Comparison of ENCODE assay signal across 9 cellular contexts in the genomic region with DNA sequence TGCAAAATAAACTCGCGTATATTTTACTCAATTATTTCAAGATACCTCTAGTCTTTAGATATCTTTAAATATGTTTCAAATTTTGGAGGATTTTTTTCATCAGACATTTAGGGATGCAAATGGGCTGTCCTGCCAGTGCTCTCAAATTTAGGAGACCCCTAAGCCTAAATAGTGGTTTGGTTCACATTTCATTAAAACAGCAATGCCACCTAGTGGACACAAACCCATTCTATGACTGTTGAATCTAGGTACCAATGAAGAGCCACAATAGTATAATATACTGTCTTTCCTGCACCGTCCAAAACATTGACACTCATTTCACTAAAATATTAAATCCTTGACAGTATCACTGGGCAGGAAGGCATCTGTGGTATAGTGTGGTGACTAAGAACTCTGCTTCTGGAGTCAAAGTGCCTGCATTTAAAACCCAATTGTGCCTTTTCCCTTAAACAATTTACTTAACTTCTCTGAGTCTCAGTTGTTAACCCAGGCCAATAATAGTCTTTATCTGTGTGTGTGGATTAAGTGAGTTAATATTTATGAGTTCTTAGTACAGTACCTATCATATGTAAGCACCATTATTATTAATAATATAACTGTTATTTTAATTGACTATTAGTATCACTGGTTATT.
DNase-seq lines count a peak whose midpoint lies in the region; ATAC-seq and TF ChIP-seq lines count a peak whose summit lies in the region.
"Had no signal": no experiment of that assay in that cellular context is flagged by ENCODE, and none has a peak within 500 bp of the region (broad histone marks: within the 10 kb centered on the region; RNA-seq: fewer than 3 reads in every experiment).

No MANE protein-coding gene starts in this region.

- H3K27me3 ChIP-seq in GM06990 (replicated peaks; ENCODE audit: control insufficient read depth, insufficient read depth, low read length) (no peaks in the 10 kb centered on the region), iPS DF 6.9 (ENCODE audit: control insufficient read depth, insufficient read depth, low read length) (no peaks in the 10 kb centered on the region)
- H3K27me3 ChIP-seq: neutrophil had no signal

- H3K36me3 ChIP-seq in GM06990 (ENCODE audit: control insufficient read depth, insufficient read depth, low read length) (no peaks in the 10 kb centered on the region), HEK293 (ENCODE audit: control insufficient read depth in 2 of 2, insufficient read depth in 1 of 2, low read length in 2 of 2) (no peaks in the 10 kb centered on the region), iPS DF 6.9 (ENCODE audit: control insufficient read depth, insufficient read depth, low read length) (no peaks in the 10 kb centered on the region)
- H3K36me3 ChIP-seq: neutrophil had no signal

- CTCF ChIA-PET in HEK293 (lab: Yijun Ruan, JAX), result interaction anchor here (0.7 kb wide), 1 partner anchor 1067 kb away, joined by 4 read pairs; no protein-coding TSS in a partner anchor

- H3K27ac ChIP-seq in HEK293 (ENCODE audit: extremely low read depth, low read depth, low read length) (no peak overlapping the region), iPS DF 6.9 (ENCODE audit: low read length) (no peak overlapping the region)
- H3K27ac ChIP-seq: neutrophil had no signal

- DNase-seq in GM06990 (ENCODE audit: extremely low read depth, insufficient read length) (no peak), RPMI7951 (ENCODE audit: low read depth) (peak; percentile 0), iPS DF 6.9 (ENCODE audit: low read depth, low spot score) (peak; percentile 11), MV-4-11 (lab: John Stamatoyannopoulos, UW) (no peak)

- peak; percentile 75 for TF ChIP-seq CTCF in GM06990 (IDR thresholded peaks at IDR 0.05; ENCODE audit: insufficient read depth, low read length, poor library complexity, severe bottlenecking)
- no peak for TF ChIP-seq CTCF in HEK293 (tag by site-specific recombination; IDR thresholded peaks at IDR 0.05)

- 100% methylated on average over 2 of the region's 3 CpGs for WGBS in iPS DF 6.9 (ENCODE audit: insufficient coverage, insufficient read length)

- H3K4me3 ChIP-seq in GM06990 (replicated peaks; ENCODE audit: low read depth, low read length), result no peak overlapping the region
- no peak overlapping the region for H3K4me3 ChIP-seq in HEK293 (ENCODE audit: low read depth, low read length)
- no peak overlapping the region for H3K4me3 ChIP-seq in iPS DF 6.9 (ENCODE audit: low read length)

- no peaks in the 10 kb centered on the region for H3K4me1 ChIP-seq in HEK293 (ENCODE audit: control insufficient read depth, insufficient read depth, low read length)
- H3K4me1 ChIP-seq in iPS DF 6.9 (ENCODE audit: control insufficient read depth, insufficient read depth, low read length), result no peaks in the 10 kb centered on the region

- POLR2A ChIA-PET in HEK293 (lab: Yijun Ruan, JAX), result no interaction called here

- H3K9me3 ChIP-seq in HEK293 (ENCODE audit: control insufficient read depth, insufficient read depth, low read depth, low read length), result no peaks in the 10 kb centered on the region
- no peaks in the 10 kb centered on the region for H3K9me3 ChIP-seq in iPS DF 6.9 (ENCODE audit: control insufficient read depth, insufficient read depth, low read length)
- H3K9me3 ChIP-seq: neutrophil had no signal

- ATAC-seq in HG02884 (IDR thresholded peaks at IDR 0.05; ENCODE audit: unreplicated experiment) (no peak), HG03460 (IDR thresholded peaks at IDR 0.05; ENCODE audit: unreplicated experiment) (no peak), GM18867 (IDR thresholded peaks at IDR 0.05; ENCODE audit: unreplicated experiment) (no peak)

TF ChIP-seq in HEK293, 187 proteins besides CTCF, POLR2A, EP300 and RAD21:
- TF ChIP-seq, protein P1, sequence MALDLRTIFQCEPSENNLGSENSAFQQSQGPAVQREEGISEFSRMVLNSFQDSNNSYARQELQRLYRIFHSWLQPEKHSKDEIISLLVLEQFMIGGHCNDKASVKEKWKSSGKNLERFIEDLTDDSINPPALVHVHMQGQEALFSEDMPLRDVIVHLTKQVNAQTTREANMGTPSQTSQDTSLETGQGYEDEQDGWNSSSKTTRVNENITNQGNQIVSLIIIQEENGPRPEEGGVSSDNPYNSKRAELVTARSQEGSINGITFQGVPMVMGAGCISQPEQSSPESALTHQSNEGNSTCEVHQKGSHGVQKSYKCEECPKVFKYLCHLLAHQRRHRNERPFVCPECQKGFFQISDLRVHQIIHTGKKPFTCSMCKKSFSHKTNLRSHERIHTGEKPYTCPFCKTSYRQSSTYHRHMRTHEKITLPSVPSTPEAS (tag by site-specific recombination; IDR thresholded peaks at IDR 0.05), result no peak
- no peak for TF ChIP-seq TCF7L2 (IDR thresholded peaks at IDR 0.05; ENCODE audit: borderline replicate concordance, low read depth, low read length)
- TF ChIP-seq ZNF174 (tag by site-specific recombination; IDR thresholded peaks at IDR 0.05), result no peak
- TF ChIP-seq, protein P2, sequence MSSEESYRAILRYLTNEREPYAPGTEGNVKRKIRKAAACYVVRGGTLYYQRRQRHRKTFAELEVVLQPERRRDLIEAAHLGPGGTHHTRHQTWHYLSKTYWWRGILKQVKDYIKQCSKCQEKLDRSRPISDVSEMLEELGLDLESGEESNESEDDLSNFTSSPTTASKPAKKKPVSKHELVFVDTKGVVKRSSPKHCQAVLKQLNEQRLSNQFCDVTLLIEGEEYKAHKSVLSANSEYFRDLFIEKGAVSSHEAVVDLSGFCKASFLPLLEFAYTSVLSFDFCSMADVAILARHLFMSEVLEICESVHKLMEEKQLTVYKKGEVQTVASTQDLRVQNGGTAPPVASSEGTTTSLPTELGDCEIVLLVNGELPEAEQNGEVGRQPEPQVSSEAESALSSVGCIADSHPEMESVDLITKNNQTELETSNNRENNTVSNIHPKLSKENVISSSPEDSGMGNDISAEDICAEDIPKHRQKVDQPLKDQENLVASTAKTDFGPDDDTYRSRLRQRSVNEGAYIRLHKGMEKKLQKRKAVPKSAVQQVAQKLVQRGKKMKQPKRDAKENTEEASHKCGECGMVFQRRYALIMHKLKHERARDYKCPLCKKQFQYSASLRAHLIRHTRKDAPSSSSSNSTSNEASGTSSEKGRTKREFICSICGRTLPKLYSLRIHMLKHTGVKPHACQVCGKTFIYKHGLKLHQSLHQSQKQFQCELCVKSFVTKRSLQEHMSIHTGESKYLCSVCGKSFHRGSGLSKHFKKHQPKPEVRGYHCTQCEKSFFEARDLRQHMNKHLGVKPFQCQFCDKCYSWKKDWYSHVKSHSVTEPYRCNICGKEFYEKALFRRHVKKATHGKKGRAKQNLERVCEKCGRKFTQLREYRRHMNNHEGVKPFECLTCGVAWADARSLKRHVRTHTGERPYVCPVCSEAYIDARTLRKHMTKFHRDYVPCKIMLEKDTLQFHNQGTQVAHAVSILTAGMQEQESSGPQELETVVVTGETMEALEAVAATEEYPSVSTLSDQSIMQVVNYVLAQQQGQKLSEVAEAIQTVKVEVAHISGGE (tag by site-specific recombination; conservative IDR thresholded peaks at IDR 0.05; ENCODE audit: low read depth), result no peak
- no peak for TF ChIP-seq FEZF1 (tag by site-specific recombination; IDR thresholded peaks at IDR 0.05)
- TF ChIP-seq, protein P3, sequence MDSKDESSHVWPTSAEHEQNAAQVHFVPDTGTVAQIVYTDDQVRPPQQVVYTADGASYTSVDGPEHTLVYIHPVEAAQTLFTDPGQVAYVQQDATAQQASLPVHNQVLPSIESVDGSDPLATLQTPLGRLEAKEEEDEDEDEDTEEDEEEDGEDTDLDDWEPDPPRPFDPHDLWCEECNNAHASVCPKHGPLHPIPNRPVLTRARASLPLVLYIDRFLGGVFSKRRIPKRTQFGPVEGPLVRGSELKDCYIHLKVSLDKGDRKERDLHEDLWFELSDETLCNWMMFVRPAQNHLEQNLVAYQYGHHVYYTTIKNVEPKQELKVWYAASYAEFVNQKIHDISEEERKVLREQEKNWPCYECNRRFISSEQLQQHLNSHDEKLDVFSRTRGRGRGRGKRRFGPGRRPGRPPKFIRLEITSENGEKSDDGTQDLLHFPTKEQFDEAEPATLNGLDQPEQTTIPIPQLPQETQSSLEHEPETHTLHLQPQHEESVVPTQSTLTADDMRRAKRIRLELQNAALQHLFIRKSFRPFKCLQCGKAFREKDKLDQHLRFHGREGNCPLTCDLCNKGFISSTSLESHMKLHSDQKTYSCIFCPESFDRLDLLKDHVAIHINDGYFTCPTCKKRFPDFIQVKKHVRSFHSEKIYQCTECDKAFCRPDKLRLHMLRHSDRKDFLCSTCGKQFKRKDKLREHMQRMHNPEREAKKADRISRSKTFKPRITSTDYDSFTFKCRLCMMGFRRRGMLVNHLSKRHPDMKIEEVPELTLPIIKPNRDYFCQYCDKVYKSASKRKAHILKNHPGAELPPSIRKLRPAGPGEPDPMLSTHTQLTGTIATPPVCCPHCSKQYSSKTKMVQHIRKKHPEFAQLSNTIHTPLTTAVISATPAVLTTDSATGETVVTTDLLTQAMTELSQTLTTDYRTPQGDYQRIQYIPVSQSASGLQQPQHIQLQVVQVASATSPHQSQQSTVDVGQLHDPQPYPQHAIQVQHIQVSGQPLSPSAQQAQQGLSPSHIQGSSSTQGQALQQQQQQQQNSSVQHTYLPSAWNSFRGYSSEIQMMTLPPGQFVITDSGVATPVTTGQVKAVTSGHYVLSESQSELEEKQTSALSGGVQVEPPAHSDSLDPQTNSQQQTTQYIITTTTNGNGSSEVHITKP (tag by site-specific recombination; IDR thresholded peaks at IDR 0.05), result 0 out of 2 replicates have a peak, but pooled peaks have one; percentile 13
- no peak for TF ChIP-seq ZNF776 (tag by site-specific recombination; IDR thresholded peaks at IDR 0.05; ENCODE audit: borderline replicate concordance)
- TF ChIP-seq, protein P4, sequence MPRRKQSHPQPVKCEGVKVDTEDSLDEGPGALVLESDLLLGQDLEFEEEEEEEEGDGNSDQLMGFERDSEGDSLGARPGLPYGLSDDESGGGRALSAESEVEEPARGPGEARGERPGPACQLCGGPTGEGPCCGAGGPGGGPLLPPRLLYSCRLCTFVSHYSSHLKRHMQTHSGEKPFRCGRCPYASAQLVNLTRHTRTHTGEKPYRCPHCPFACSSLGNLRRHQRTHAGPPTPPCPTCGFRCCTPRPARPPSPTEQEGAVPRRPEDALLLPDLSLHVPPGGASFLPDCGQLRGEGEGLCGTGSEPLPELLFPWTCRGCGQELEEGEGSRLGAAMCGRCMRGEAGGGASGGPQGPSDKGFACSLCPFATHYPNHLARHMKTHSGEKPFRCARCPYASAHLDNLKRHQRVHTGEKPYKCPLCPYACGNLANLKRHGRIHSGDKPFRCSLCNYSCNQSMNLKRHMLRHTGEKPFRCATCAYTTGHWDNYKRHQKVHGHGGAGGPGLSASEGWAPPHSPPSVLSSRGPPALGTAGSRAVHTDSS (tag by site-specific recombination; IDR thresholded peaks at IDR 0.05), result no peak
- TF ChIP-seq ZBTB7A (tag by site-specific recombination; IDR thresholded peaks at IDR 0.05; ENCODE audit: low read depth), result no peak
- TF ChIP-seq ZNF654 (tag by site-specific recombination; IDR thresholded peaks at IDR 0.05; ENCODE audit: low read depth), result peak; percentile 36
TF ChIP-seq in HEK293: peak in this region for 2.

Comparison
In these comparisons a context has a peak if more than half of its experiments do, and no peak if none do; other contexts are left out.
1. DNase-seq: peak in RPMI7951 (single experiment) and iPS DF 6.9 (single experiment); none in GM06990 (single experiment) and MV-4-11 (single experiment).